In the genomic region with DNA sequence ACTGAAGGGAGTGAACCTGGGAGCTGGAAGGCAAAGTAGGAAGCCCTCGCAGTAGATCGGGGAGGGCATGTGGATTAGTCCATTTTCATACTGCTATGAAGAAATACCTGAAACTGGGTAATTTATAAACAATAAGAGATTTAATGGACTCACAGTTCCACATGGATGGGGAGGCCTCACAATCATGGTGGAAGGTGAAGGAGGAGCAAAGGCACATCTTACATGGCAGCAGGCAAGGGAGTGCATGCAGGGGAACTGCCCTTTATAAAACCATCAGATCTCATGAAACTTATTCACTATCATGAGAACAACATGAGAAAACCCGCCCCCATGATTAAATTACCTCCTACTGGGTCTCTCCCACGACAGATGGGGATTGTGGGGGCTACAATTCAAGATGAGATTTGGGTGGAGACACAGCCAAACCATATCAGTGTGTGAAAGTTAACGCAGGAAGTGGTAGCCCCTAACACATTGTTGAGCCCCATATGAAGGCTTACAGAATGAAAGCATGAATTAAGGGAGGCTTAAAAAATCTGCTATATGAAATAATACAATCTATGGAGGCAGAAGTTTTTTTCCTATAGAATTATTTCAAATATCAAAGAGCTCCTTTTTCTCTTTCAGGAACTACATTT, we compare ENCODE assay signal across 5 cellular contexts. TPM values are rescaled to one million over a fixed set of nuclear protein-coding genes. Genes with fewer than 3 reads are reported as not detected.
"Had no signal": no experiment of that assay in that cellular context is flagged by ENCODE, and none has a peak within 500 bp of the region (broad histone marks: within the 10 kb centered on the region; RNA-seq: fewer than 3 reads in every experiment).

No MANE protein-coding gene starts in this region.

RNA-seq across cellular contexts. Expression of a gene that starts 15.5 kb away (rescaled TPM):
- total RNA-seq: GM23338, H1, H9, HT-29 had no signal
- polyA plus RNA-seq: GM23338, H1, IgD-negative memory B cell had no signal
